ENCODE assay signal across 1 cellular context in genomic region chr2:177618270-177619253, GRCh38.
TF ChIP-seq lines count a peak whose summit lies in the region.

No MANE protein-coding gene starts in this region.

TF ChIP-seq in GM12878, 131 proteins besides CTCF, POLR2A, EP300 and RAD21 (continued from another document):
- TF ChIP-seq, protein P1, sequence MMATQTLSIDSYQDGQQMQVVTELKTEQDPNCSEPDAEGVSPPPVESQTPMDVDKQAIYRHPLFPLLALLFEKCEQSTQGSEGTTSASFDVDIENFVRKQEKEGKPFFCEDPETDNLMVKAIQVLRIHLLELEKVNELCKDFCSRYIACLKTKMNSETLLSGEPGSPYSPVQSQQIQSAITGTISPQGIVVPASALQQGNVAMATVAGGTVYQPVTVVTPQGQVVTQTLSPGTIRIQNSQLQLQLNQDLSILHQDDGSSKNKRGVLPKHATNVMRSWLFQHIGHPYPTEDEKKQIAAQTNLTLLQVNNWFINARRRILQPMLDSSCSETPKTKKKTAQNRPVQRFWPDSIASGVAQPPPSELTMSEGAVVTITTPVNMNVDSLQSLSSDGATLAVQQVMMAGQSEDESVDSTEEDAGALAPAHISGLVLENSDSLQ (IDR thresholded peaks at IDR 0.05): 0 out of 2 replicates have a peak, but pooled peaks have one; percentile 42
- TF ChIP-seq SREBF2 (IDR thresholded peaks at IDR 0.05; ENCODE audit: low read length) (peak; percentile 56; the same call in 1 of the 2 replicates), NKRF (conservative IDR thresholded peaks at IDR 0.05) (peak; percentile 92), GATAD2B (conservative IDR thresholded peaks at IDR 0.05; ENCODE audit: low read depth) (0 out of 2 replicates have a peak, but pooled peaks have one; percentile 65)
- TF ChIP-seq, protein P2, sequence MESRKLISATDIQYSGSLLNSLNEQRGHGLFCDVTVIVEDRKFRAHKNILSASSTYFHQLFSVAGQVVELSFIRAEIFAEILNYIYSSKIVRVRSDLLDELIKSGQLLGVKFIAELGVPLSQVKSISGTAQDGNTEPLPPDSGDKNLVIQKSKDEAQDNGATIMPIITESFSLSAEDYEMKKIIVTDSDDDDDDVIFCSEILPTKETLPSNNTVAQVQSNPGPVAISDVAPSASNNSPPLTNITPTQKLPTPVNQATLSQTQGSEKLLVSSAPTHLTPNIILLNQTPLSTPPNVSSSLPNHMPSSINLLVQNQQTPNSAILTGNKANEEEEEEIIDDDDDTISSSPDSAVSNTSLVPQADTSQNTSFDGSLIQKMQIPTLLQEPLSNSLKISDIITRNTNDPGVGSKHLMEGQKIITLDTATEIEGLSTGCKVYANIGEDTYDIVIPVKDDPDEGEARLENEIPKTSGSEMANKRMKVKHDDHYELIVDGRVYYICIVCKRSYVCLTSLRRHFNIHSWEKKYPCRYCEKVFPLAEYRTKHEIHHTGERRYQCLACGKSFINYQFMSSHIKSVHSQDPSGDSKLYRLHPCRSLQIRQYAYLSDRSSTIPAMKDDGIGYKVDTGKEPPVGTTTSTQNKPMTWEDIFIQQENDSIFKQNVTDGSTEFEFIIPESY (IDR thresholded peaks at IDR 0.05): no peak
